In genomic region chr22:46731246-46732040, GRCh38 we compare ENCODE assay signal across 1 cellular context.
TF ChIP-seq lines count a peak whose summit lies in the region.

No MANE protein-coding gene starts in this region.

TF ChIP-seq in HepG2, 621 proteins besides CTCF, POLR2A, EP300 and RAD21 (continued from another document and continues in another):
- TF ChIP-seq, protein P1, sequence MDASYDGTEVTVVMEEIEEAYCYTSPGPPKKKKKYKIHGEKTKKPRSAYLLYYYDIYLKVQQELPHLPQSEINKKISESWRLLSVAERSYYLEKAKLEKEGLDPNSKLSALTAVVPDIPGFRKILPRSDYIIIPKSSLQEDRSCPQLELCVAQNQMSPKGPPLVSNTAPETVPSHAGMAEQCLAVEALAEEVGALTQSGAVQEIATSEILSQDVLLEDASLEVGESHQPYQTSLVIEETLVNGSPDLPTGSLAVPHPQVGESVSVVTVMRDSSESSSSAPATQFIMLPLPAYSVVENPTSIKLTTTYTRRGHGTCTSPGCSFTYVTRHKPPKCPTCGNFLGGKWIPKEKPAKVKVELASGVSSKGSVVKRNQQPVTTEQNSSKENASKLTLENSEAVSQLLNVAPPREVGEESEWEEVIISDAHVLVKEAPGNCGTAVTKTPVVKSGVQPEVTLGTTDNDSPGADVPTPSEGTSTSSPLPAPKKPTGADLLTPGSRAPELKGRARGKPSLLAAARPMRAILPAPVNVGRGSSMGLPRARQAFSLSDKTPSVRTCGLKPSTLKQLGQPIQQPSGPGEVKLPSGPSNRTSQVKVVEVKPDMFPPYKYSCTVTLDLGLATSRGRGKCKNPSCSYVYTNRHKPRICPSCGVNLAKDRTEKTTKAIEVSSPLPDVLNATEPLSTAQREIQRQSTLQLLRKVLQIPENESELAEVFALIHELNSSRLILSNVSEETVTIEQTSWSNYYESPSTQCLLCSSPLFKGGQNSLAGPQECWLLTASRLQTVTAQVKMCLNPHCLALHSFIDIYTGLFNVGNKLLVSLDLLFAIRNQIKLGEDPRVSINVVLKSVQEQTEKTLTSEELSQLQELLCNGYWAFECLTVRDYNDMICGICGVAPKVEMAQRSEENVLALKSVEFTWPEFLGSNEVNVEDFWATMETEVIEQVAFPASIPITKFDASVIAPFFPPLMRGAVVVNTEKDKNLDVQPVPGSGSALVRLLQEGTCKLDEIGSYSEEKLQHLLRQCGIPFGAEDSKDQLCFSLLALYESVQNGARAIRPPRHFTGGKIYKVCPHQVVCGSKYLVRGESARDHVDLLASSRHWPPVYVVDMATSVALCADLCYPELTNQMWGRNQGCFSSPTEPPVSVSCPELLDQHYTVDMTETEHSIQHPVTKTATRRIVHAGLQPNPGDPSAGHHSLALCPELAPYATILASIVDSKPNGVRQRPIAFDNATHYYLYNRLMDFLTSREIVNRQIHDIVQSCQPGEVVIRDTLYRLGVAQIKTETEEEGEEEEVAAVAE (CRISPR knock-in tag; IDR thresholded peaks at IDR 0.05; ENCODE audit: borderline replicate concordance) = peak; percentile 72; the same call in 1 of the 2 replicates
- TF ChIP-seq TBL1XR1 (IDR thresholded peaks at IDR 0.05; ENCODE audit: borderline replicate concordance, low read length, partially characterized antibody) (no peak), TAF15 (IDR thresholded peaks at IDR 0.05; ENCODE audit: low read depth, low read length, poor library complexity, severe bottlenecking) (no peak), ARNTL (CRISPR knock-in tag; IDR thresholded peaks at IDR 0.05) (peak; percentile 96), SIX1 (CRISPR knock-in tag; IDR thresholded peaks at IDR 0.05; ENCODE audit: borderline replicate concordance) (no peak), GZF1 (CRISPR knock-in tag; IDR thresholded peaks at IDR 0.05) (0 out of 2 replicates have a peak, but pooled peaks have one; percentile 40), DMAP1 (CRISPR knock-in tag; IDR thresholded peaks at IDR 0.05) (peak; percentile 93), ATF1 (CRISPR knock-in tag; IDR thresholded peaks at IDR 0.05) (no peak), PCBP2 (optimal IDR thresholded peaks at IDR 0.05; ENCODE audit: low read depth, low read length, poor library complexity, severe bottlenecking) (no peak), NR2F1 (CRISPR knock-in tag; IDR thresholded peaks at IDR 0.05) (peak; percentile 73 to 87), HNRNPLL (IDR thresholded peaks at IDR 0.05; ENCODE audit: low read depth, low read length, poor library complexity, severe bottlenecking) (no peak), ZNF441 (CRISPR knock-in tag; IDR thresholded peaks at IDR 0.05; ENCODE audit: borderline replicate concordance) (0 out of 2 replicates have a peak, but pooled peaks have one; percentile 63), ZNF777 (CRISPR knock-in tag; IDR thresholded peaks at IDR 0.05) (no peak), TARDBP (CRISPR knock-in tag; IDR thresholded peaks at IDR 0.05) (peak; percentile 91; the same call in 1 of the 2 replicates), ZNF782 (CRISPR knock-in tag; IDR thresholded peaks at IDR 0.05; ENCODE audit: borderline replicate concordance) (peak; percentile 77; the same call in 1 of the 2 replicates), PHF20 (CRISPR knock-in tag; IDR thresholded peaks at IDR 0.05) (peak; percentile 34; the same call in 1 of the 2 replicates), NONO (IDR thresholded peaks at IDR 0.05) (no peak), NONO (CRISPR knock-in tag; conservative IDR thresholded peaks at IDR 0.05) (peak; percentile 91), ZNF329 (CRISPR knock-in tag; IDR thresholded peaks at IDR 0.05; ENCODE audit: low read depth) (no peak), RCOR2 (CRISPR knock-in tag; IDR thresholded peaks at IDR 0.05) (no peak), POGK (CRISPR knock-in tag; conservative IDR thresholded peaks at IDR 0.05) (peak; percentile 77), ZFYVE20 (CRISPR knock-in tag; IDR thresholded peaks at IDR 0.05; ENCODE audit: borderline replicate concordance, low read depth) (no peak), MAFK (conservative IDR thresholded peaks at IDR 0.05 in 1 of 2, IDR thresholded peaks at IDR 0.05 in 1 of 2; ENCODE audit: low read length in 2 of 2) (no peak), ZNF773 (CRISPR knock-in tag; IDR thresholded peaks at IDR 0.05; ENCODE audit: borderline replicate concordance) (0 out of 2 replicates have a peak, but pooled peaks have one; percentile 42), ZMAT3 (CRISPR knock-in tag; conservative IDR thresholded peaks at IDR 0.05) (0 out of 2 replicates have a peak, but pooled peaks have one; percentile 66), ZFP62 (CRISPR knock-in tag; IDR thresholded peaks at IDR 0.05) (no peak), ZNF431 (CRISPR knock-in tag; IDR thresholded peaks at IDR 0.05; ENCODE audit: borderline replicate concordance, low read depth) (peak; percentile 92; the same call in 1 of the 2 replicates), ZSCAN20 (CRISPR knock-in tag; IDR thresholded peaks at IDR 0.05; ENCODE audit: borderline replicate concordance) (no peak), EEA1 (CRISPR knock-in tag; IDR thresholded peaks at IDR 0.05; ENCODE audit: borderline replicate concordance) (no peak), ZNF891 (CRISPR knock-in tag; IDR thresholded peaks at IDR 0.05) (peak; percentile 58), ZNF468 (CRISPR knock-in tag; IDR thresholded peaks at IDR 0.05) (no peak), ZNF577 (CRISPR knock-in tag; IDR thresholded peaks at IDR 0.05; ENCODE audit: borderline replicate concordance, low read depth) (no peak), GATAD2A (CRISPR knock-in tag; IDR thresholded peaks at IDR 0.05) (peak; percentile 96), ZNF280D (CRISPR knock-in tag; IDR thresholded peaks at IDR 0.05) (0 out of 2 replicates have a peak, but pooled peaks have one; percentile 69), U2AF1 (optimal IDR thresholded peaks at IDR 0.05; ENCODE audit: low read depth, low read length) (no peak), POGZ (CRISPR knock-in tag; IDR thresholded peaks at IDR 0.05) (no peak; the same call in 1 of the 2 replicates), ELF3 (CRISPR knock-in tag; IDR thresholded peaks at IDR 0.05) (peak; percentile 74; the same call in 1 of the 2 replicates), RFX5 (IDR thresholded peaks at IDR 0.05; ENCODE audit: low read depth, low read length) (no peak)
- TF ChIP-seq, protein P2, sequence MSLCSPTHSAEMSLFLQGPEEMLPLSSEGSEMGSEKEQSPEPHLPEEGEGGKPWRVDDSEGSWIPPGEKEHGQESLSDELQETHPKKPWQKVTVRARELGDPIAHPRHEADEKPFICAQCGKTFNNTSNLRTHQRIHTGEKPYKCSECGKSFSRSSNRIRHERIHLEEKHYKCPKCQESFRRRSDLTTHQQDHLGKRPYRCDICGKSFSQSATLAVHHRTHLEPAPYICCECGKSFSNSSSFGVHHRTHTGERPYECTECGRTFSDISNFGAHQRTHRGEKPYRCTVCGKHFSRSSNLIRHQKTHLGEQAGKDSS (CRISPR knock-in tag; IDR thresholded peaks at IDR 0.05; ENCODE audit: borderline replicate concordance, low read depth) = peak; percentile 79; the same call in 1 of the 2 replicates
- TF ChIP-seq, protein P3, sequence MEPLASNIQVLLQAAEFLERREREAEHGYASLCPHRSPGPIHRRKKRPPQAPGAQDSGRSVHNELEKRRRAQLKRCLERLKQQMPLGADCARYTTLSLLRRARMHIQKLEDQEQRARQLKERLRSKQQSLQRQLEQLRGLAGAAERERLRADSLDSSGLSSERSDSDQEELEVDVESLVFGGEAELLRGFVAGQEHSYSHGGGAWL (CRISPR knock-in tag; IDR thresholded peaks at IDR 0.05) = peak; percentile 65; the same call in 1 of the 2 replicates
- TF ChIP-seq, protein P4, sequence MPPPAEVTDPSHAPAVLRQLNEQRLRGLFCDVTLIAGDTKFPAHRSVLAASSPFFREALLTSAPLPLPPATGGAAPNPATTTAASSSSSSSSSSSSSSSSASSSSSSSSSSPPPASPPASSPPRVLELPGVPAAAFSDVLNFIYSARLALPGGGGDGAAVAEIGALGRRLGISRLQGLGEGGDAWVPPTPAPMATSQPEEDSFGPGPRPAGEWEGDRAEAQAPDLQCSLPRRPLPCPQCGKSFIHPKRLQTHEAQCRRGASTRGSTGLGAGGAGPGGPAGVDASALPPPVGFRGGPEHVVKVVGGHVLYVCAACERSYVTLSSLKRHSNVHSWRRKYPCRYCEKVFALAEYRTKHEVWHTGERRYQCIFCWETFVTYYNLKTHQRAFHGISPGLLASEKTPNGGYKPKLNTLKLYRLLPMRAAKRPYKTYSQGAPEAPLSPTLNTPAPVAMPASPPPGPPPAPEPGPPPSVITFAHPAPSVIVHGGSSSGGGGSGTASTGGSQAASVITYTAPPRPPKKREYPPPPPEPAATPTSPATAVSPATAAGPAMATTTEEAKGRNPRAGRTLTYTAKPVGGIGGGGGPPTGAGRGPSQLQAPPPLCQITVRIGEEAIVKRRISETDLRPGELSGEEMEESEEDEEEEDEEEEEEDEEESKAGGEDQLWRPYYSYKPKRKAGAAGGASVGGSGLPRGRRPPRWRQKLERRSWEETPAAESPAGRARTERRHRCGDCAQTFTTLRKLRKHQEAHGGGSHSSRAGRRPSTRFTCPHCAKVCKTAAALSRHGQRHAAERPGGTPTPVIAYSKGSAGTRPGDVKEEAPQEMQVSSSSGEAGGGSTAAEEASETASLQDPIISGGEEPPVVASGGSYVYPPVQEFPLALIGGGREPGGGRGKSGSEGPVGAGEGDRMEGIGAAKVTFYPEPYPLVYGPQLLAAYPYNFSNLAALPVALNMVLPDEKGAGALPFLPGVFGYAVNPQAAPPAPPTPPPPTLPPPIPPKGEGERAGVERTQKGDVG (CRISPR knock-in tag; IDR thresholded peaks at IDR 0.05; ENCODE audit: borderline replicate concordance) = peak; percentile 71; the same call in 1 of the 2 replicates
- TF ChIP-seq, protein P5, sequence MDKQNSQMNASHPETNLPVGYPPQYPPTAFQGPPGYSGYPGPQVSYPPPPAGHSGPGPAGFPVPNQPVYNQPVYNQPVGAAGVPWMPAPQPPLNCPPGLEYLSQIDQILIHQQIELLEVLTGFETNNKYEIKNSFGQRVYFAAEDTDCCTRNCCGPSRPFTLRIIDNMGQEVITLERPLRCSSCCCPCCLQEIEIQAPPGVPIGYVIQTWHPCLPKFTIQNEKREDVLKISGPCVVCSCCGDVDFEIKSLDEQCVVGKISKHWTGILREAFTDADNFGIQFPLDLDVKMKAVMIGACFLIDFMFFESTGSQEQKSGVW (CRISPR knock-in tag; IDR thresholded peaks at IDR 0.05; ENCODE audit: borderline replicate concordance) = no peak; the same call in 1 of the 2 replicates
- TF ChIP-seq, protein P6, sequence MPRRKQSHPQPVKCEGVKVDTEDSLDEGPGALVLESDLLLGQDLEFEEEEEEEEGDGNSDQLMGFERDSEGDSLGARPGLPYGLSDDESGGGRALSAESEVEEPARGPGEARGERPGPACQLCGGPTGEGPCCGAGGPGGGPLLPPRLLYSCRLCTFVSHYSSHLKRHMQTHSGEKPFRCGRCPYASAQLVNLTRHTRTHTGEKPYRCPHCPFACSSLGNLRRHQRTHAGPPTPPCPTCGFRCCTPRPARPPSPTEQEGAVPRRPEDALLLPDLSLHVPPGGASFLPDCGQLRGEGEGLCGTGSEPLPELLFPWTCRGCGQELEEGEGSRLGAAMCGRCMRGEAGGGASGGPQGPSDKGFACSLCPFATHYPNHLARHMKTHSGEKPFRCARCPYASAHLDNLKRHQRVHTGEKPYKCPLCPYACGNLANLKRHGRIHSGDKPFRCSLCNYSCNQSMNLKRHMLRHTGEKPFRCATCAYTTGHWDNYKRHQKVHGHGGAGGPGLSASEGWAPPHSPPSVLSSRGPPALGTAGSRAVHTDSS (CRISPR knock-in tag; conservative IDR thresholded peaks at IDR 0.05) = no peak
- TF ChIP-seq, protein P7, sequence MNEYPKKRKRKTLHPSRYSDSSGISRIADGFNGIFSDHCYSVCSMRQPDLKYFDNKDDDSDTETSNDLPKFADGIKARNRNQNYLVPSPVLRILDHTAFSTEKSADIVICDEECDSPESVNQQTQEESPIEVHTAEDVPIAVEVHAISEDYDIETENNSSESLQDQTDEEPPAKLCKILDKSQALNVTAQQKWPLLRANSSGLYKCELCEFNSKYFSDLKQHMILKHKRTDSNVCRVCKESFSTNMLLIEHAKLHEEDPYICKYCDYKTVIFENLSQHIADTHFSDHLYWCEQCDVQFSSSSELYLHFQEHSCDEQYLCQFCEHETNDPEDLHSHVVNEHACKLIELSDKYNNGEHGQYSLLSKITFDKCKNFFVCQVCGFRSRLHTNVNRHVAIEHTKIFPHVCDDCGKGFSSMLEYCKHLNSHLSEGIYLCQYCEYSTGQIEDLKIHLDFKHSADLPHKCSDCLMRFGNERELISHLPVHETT (CRISPR knock-in tag; conservative IDR thresholded peaks at IDR 0.05) = no peak; the same call in 1 of the 2 replicates
- TF ChIP-seq, protein P8, sequence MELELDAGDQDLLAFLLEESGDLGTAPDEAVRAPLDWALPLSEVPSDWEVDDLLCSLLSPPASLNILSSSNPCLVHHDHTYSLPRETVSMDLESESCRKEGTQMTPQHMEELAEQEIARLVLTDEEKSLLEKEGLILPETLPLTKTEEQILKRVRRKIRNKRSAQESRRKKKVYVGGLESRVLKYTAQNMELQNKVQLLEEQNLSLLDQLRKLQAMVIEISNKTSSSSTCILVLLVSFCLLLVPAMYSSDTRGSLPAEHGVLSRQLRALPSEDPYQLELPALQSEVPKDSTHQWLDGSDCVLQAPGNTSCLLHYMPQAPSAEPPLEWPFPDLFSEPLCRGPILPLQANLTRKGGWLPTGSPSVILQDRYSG (CRISPR knock-in tag; IDR thresholded peaks at IDR 0.05) = no peak
